ENCODE assay signal across 8 cellular contexts in genomic region chr15:67101981-67102929, GRCh38. TPM values are rescaled to one million over a fixed set of nuclear protein-coding genes. Genes with fewer than 3 reads are reported as not detected.
A peak's percentile ranks its signal among the peaks of the same experiment; 100 is the strongest.
DNase-seq lines count a peak whose midpoint lies in the region; ATAC-seq and TF ChIP-seq lines count a peak whose summit lies in the region.

No MANE protein-coding gene starts in this region.

- H3K27ac ChIP-seq in OCI-LY1 (ENCODE audit: low read depth, low read length, poor library complexity, severe bottlenecking): peak overlapping the region; percentile 99
- H3K27ac ChIP-seq in substantia nigra (ENCODE audit: low read depth, low read length, poor library complexity, severe bottlenecking): no peak overlapping the region

- H3F3A ChIP-seq in OCI-LY1 (ENCODE audit: insufficient read depth, low read length): no peaks in the 10 kb centered on the region

- no peaks in the 10 kb centered on the region for H4K20me1 ChIP-seq in OCI-LY1 (ENCODE audit: insufficient read depth, low read length)

- ATAC-seq in GM21619 (IDR thresholded peaks at IDR 0.05; ENCODE audit: unreplicated experiment) (peak; percentile 46), left lobe of liver (no peak)
- peak; percentile 62 for ATAC-seq in stimulated activated naive CD8-positive, alpha-beta T cell treated with anti-CD3 and anti-CD28 coated beads, Interleukin-15, Interleukin-2, amounts not matched to agents 100 U/mL and 50 U/mL, for 24 hours

- H2AFZ ChIP-seq in OCI-LY1 (ENCODE audit: low read length): no peak overlapping the region

- no peaks in the 10 kb centered on the region for H3K9me2 ChIP-seq in OCI-LY1 (ENCODE audit: low read depth, low read length)

- peak overlapping the region; percentile 67 for H3K9ac ChIP-seq in OCI-LY1 (ENCODE audit: low read length)

- H3K79me2 ChIP-seq in OCI-LY1 (ENCODE audit: insufficient read depth, low read length): peaks cover 27% of the 10 kb centered on the region

- H3K4me3 ChIP-seq in OCI-LY1 (ENCODE audit: low read depth, low read length, poor library complexity, severe bottlenecking): peak overlapping the region; percentile 14
- no peak overlapping the region for H3K4me3 ChIP-seq in cardiac fibroblast (replicated peaks in 1 of 2; ENCODE audit: low read depth in 2 of 2, low read length in 2 of 2)

- H3K4me1 ChIP-seq in OCI-LY1 (ENCODE audit: insufficient read depth, low read length, severe bottlenecking): peaks cover 100% of the 10 kb centered on the region

- no peaks in the 10 kb centered on the region for H3K27me3 ChIP-seq in OCI-LY1 (ENCODE audit: insufficient read depth, low read length)

- DNase-seq in CD1c-positive myeloid dendritic cell (ENCODE audit: extremely low spot score) (peak; percentile 52), cardiac fibroblast (ENCODE audit: low read depth in 2 of 2) (peak; percentile 48 to 67), substantia nigra (lab: John Stamatoyannopoulos, UW) (no peak), left lobe of liver (ENCODE audit: low spot score) (no peak), iPS-NIHi11 (ENCODE audit: low spot score) (no peak)
- no peak for DNase-seq in stimulated activated naive CD8-positive, alpha-beta T cell treated with anti-CD3 and anti-CD28 coated beads, Interleukin-15, Interleukin-2, amounts not matched to agents 100 U/mL and 50 U/mL, for 24 hours

- H3K4me2 ChIP-seq in OCI-LY1 (ENCODE audit: low read length): peak overlapping the region; percentile 69

- no peaks in the 10 kb centered on the region for H3K9me3 ChIP-seq in OCI-LY1 (ENCODE audit: low read length)

- H3K36me3 ChIP-seq in OCI-LY1 (ENCODE audit: insufficient read depth, low read length): peaks cover 15% of the 10 kb centered on the region; the same call in 1 of the 2 replicates

- no peak for TF ChIP-seq CTCF in OCI-LY1 (IDR thresholded peaks at IDR 0.05; ENCODE audit: low read length)
- TF ChIP-seq CTCF in cardiac fibroblast (IDR thresholded peaks at IDR 0.05; ENCODE audit: low read depth, low read length): no peak

RNA-seq across cellular contexts. Expression of gene SMAD3, which starts 36.9 kb away (rescaled TPM):
- 17.1 TPM for total RNA-seq in left lobe of liver

Comparison
In these comparisons a context has a peak if more than half of its experiments do, and no peak if none do; other contexts are left out.
1. DNase-seq: peak in CD1c-positive myeloid dendritic cell (single experiment) and cardiac fibroblast (2 of 2); none in stimulated activated naive CD8-positive, alpha-beta T cell treated with anti-CD3 and anti-CD28 coated beads, Interleukin-15, Interleukin-2, amounts not matched to agents 100 U/mL and 50 U/mL, for 24 hours (single experiment), substantia nigra (0 of 49), left lobe of liver (single experiment) and iPS-NIHi11 (single experiment).